1 cellular context compared by ENCODE assay signal in genomic region chr18:74171910-74172606, GRCh38.
A peak's percentile ranks its signal among the peaks of the same experiment; 100 is the strongest.
TF ChIP-seq lines count a peak whose summit lies in the region.

No MANE protein-coding gene starts in this region.

TF ChIP-seq in K562, 482 proteins besides CTCF, POLR2A, EP300 and RAD21:
- TF ChIP-seq MCM3 (IDR thresholded peaks at IDR 0.05) (no peak), CEBPB (tag; IDR thresholded peaks at IDR 0.05) (0 out of 2 replicates have a peak, but pooled peaks have one; percentile 11), CEBPG (CRISPR knock-in tag; IDR thresholded peaks at IDR 0.05) (no peak), CEBPG (tag; conservative IDR thresholded peaks at IDR 0.05 in 1 of 2, IDR thresholded peaks at IDR 0.05 in 1 of 2) (0 out of 4 replicates have a peak, but pooled peaks of 1 of the 2 experiments have one; percentile 12), ZNF23 (CRISPR knock-in tag; IDR thresholded peaks at IDR 0.05) (no peak), BRD9 (IDR thresholded peaks at IDR 0.05; ENCODE audit: low read depth, partially characterized antibody) (no peak), NR2C2 (CRISPR knock-in tag; IDR thresholded peaks at IDR 0.05) (no peak), NR2C2 (tag; IDR thresholded peaks at IDR 0.05) (no peak), PTRF (tag; IDR thresholded peaks at IDR 0.05) (no peak)
